Comparison of ENCODE assay signal across 8 cellular contexts in the genomic region with DNA sequence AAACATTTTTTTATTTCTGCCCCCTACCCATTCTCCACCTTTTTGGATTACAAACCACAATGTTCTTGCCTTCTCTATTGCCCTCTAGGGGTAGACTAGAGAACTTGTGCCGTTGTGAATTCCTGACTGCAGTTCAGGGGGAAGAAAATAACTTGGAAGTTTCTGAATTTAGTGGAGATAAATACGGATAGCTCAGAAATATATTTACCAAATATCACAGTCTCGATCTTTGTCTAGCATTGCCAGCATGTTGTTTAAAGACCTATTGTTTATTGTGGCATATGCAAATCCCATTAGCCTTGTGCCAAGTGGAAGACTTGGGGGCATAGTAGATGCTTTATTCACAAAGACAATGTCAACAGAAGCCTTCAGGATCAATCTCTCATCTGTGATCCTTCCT.
DNase-seq lines count a peak whose midpoint lies in the region; ATAC-seq and TF ChIP-seq lines count a peak whose summit lies in the region.

No MANE protein-coding gene starts in this region.

- H3K4me3 ChIP-seq in suprapubic skin, result no peak overlapping the region

- no peak overlapping the region for H3K27ac Mint-ChIP-seq in activated CD8-positive, alpha-beta T cell treated with anti-CD3 and anti-CD28 coated beads for 36 hours
- H3K27ac Mint-ChIP-seq in activated CD8-positive, alpha-beta T cell treated with anti-CD3 and anti-CD28 coated beads, Interleukin-2, amount 10 ng/mL, durations not matched to agents 7 days and 5 days, result no peak overlapping the region

- DNase-seq in activated CD8-positive, alpha-beta T cell treated with anti-CD3 and anti-CD28 coated beads for 36 hours, result no peak
- DNase-seq in activated CD8-positive, alpha-beta T cell treated with anti-CD3 and anti-CD28 coated beads, Interleukin-2, amount 10 ng/mL, durations not matched to agents 7 days and 5 days, result no peak
- peak; percentile 6 for DNase-seq in SW480 (ENCODE audit: low spot score)
- peak; percentile 69 for DNase-seq in inferior parietal cortex (ENCODE audit: extremely low spot score)
- no peak for DNase-seq in occipital lobe (lab: John Stamatoyannopoulos, UW)
- DNase-seq in suprapubic skin (ENCODE audit: low spot score in 2 of 2), result no peak

- POLR2A ChIA-PET in activated CD8-positive, alpha-beta T cell treated with anti-CD3 and anti-CD28 coated beads for 36 hours (lab: Charles Lee), result no interaction called here
- POLR2A ChIA-PET in activated CD8-positive, alpha-beta T cell treated with anti-CD3 and anti-CD28 coated beads, Interleukin-2, amount 10 ng/mL, durations not matched to agents 7 days and 5 days (lab: Charles Lee), result interaction anchor here (0.6 kb wide), 1 partner anchor 150 kb away, joined by 3 read pairs; no protein-coding TSS in a partner anchor

- ATAC-seq in activated CD8-positive, alpha-beta T cell treated with anti-CD3 and anti-CD28 coated beads for 36 hours, result no peak
- no peak for ATAC-seq in activated CD8-positive, alpha-beta T cell treated with anti-CD3 and anti-CD28 coated beads, Interleukin-2, amount 10 ng/mL, durations not matched to agents 7 days and 5 days
- ATAC-seq in HG03432 (IDR thresholded peaks at IDR 0.05; ENCODE audit: unreplicated experiment), result peak; percentile 67
- ATAC-seq in activated CD4-positive, CD25-positive, alpha-beta regulatory T cell treated with anti-CD3 and anti-CD28 coated beads, Interleukin-2, amount 50 U/mL, for 24 hours, result no peak

- TF ChIP-seq EP300 in suprapubic skin (IDR thresholded peaks at IDR 0.05), result no peak

- no peaks in the 10 kb centered on the region for H3K4me1 ChIP-seq in suprapubic skin

- H3K27ac ChIP-seq in suprapubic skin, result no peak overlapping the region

- H3K4me3 Mint-ChIP-seq in activated CD8-positive, alpha-beta T cell treated with anti-CD3 and anti-CD28 coated beads for 36 hours, result no peak overlapping the region
- H3K4me3 Mint-ChIP-seq in activated CD8-positive, alpha-beta T cell treated with anti-CD3 and anti-CD28 coated beads, Interleukin-2, amount 10 ng/mL, durations not matched to agents 7 days and 5 days, result no peak overlapping the region

- H3K4me1 Mint-ChIP-seq in activated CD8-positive, alpha-beta T cell treated with anti-CD3 and anti-CD28 coated beads for 36 hours (ENCODE audit: low read depth), result no peaks in the 10 kb centered on the region
- no peaks in the 10 kb centered on the region for H3K4me1 Mint-ChIP-seq in activated CD8-positive, alpha-beta T cell treated with anti-CD3 and anti-CD28 coated beads, Interleukin-2, amount 10 ng/mL, durations not matched to agents 7 days and 5 days (ENCODE audit: low read depth)

- H3K9me3 ChIP-seq in suprapubic skin, result no peaks in the 10 kb centered on the region

- intact Hi-C loops in activated CD8-positive, alpha-beta T cell treated with anti-CD3 and anti-CD28 coated beads for 36 hours (cut with micrococcal nuclease), result no loop called here

- peak; percentile 60 for TF ChIP-seq CTCF in activated CD8-positive, alpha-beta T cell treated with anti-CD3 and anti-CD28 coated beads for 36 hours (IDR thresholded peaks at IDR 0.05)
- peak in 1 of 2 donors; percentile 55 for TF ChIP-seq CTCF in suprapubic skin (IDR thresholded peaks at IDR 0.05)

- H3K27me3 Mint-ChIP-seq in activated CD8-positive, alpha-beta T cell treated with anti-CD3 and anti-CD28 coated beads for 36 hours, result peaks cover 10% of the 10 kb centered on the region
- H3K27me3 Mint-ChIP-seq in activated CD8-positive, alpha-beta T cell treated with anti-CD3 and anti-CD28 coated beads, Interleukin-2, amount 10 ng/mL, durations not matched to agents 7 days and 5 days (ENCODE audit: low read depth), result peaks cover 7% of the 10 kb centered on the region

- TF ChIP-seq POLR2A in suprapubic skin (IDR thresholded peaks at IDR 0.05), result no peak

- no peaks in the 10 kb centered on the region for H3K36me3 Mint-ChIP-seq in activated CD8-positive, alpha-beta T cell treated with anti-CD3 and anti-CD28 coated beads for 36 hours (ENCODE audit: low read depth)
- no peaks in the 10 kb centered on the region for H3K36me3 Mint-ChIP-seq in activated CD8-positive, alpha-beta T cell treated with anti-CD3 and anti-CD28 coated beads, Interleukin-2, amount 10 ng/mL, durations not matched to agents 7 days and 5 days (ENCODE audit: low read depth)

- 39% methylated on average over 3 of the region's 3 CpGs for WGBS in suprapubic skin

- H3K27me3 ChIP-seq in suprapubic skin, result no peaks in the 10 kb centered on the region

- H3K36me3 ChIP-seq in suprapubic skin, result no peaks in the 10 kb centered on the region

- CTCF ChIA-PET in activated CD8-positive, alpha-beta T cell treated with anti-CD3 and anti-CD28 coated beads for 36 hours (lab: Charles Lee), result interaction anchor here (0.7 to 3.0 kb wide), 5 partner anchors 10 to 369 kb away, joined by 3 to 14 read pairs (median 4); no protein-coding TSS in a partner anchor
- CTCF ChIA-PET in activated CD8-positive, alpha-beta T cell treated with anti-CD3 and anti-CD28 coated beads, Interleukin-2, amount 10 ng/mL, durations not matched to agents 7 days and 5 days (lab: Charles Lee), result interaction anchor here (0.6 kb wide), 1 partner anchor 294 kb away, joined by 3 read pairs; no protein-coding TSS in a partner anchor

- no peaks in the 10 kb centered on the region for H3K9me3 Mint-ChIP-seq in activated CD8-positive, alpha-beta T cell treated with anti-CD3 and anti-CD28 coated beads for 36 hours
- no peaks in the 10 kb centered on the region for H3K9me3 Mint-ChIP-seq in activated CD8-positive, alpha-beta T cell treated with anti-CD3 and anti-CD28 coated beads, Interleukin-2, amount 10 ng/mL, durations not matched to agents 7 days and 5 days (ENCODE audit: insufficient read depth)

Comparison
In these comparisons a context has a peak if more than half of its experiments do, and no peak if none do; other contexts are left out.
1. DNase-seq: peak in SW480 (single experiment) and inferior parietal cortex (single experiment); none in activated CD8-positive, alpha-beta T cell treated with anti-CD3 and anti-CD28 coated beads for 36 hours (single experiment), activated CD8-positive, alpha-beta T cell treated with anti-CD3 and anti-CD28 coated beads, Interleukin-2, amount 10 ng/mL, durations not matched to agents 7 days and 5 days (single experiment), occipital lobe (single experiment) and suprapubic skin (0 of 2).